ENCODE assay signal across 10 cellular contexts in the genomic region with DNA sequence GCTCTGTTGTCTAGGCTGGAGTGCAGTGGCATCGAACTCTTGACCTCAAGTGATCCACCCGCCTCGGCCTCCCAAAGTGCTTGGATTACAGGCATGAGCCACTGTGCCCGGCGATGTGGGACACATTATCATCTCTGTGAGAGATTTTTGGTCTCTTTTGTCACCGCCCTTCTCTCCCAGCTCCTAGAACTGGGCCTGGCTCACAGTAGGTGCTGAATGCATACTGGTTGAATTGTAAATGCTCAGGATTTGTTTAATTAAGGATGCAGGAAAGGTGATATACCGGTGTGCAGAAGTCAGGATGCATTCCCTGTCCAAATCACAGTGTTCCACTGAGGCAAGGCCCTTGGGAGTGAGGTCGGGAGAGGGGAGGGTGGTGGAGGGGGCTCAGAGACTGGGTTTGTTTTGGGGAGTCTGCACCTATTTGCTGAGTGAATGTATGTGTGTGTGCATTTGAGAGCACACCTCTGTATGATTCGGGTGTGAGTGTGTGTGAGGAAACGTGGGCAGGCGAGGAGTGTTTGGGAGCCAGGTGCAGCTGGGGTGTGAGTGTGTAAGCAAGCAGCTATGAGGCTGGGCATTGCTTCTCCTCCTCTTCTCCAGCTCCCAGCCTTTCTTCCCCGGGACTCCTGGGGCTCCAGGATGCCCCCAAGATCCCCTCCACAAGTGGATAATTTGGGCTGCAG. TPM values are rescaled to one million over a fixed set of nuclear protein-coding genes. Genes with fewer than 3 reads are reported as not detected.
DNase-seq lines count a peak whose midpoint lies in the region; FAIRE-seq and TF ChIP-seq lines count a peak whose summit lies in the region.
"Had no signal": no experiment of that assay in that cellular context is flagged by ENCODE, and none has a peak within 500 bp of the region (broad histone marks: within the 10 kb centered on the region; RNA-seq: fewer than 3 reads in every experiment).

No MANE protein-coding gene starts in this region.

- H3K79me1 ChIP-seq in H9 (ENCODE audit: insufficient read depth, low read depth, low read length, poor library complexity, severe bottlenecking) (peaks cover 4% of the 10 kb centered on the region), mesendoderm (ENCODE audit: low read length) (peaks cover 9% of the 10 kb centered on the region)

- CTCF ChIA-PET in AG04449 (lab: Yijun Ruan, JAX), result interaction anchor here (0.9 to 8.8 kb wide), 4 partner anchors 18 to 63 kb away, joined by 5 to 71 read pairs (median 26); no protein-coding TSS in a partner anchor

- H3K4me2 ChIP-seq in H9 (ENCODE audit: insufficient read depth, insufficient read length, low read length) (peak overlapping the region; percentile 59), astrocyte (ENCODE audit: low read length) (peak overlapping the region; percentile 97), mesendoderm (ENCODE audit: low read length) (peak overlapping the region; percentile 51)

- H3K27ac ChIP-seq in H9 (ENCODE audit: insufficient read length, low read depth, low read length) (peak overlapping the region; percentile 66), astrocyte (ENCODE audit: low read depth, low read length) (no peak overlapping the region), mesendoderm (ENCODE audit: low read depth, low read length) (peak overlapping the region; percentile 96), sigmoid colon (no peak overlapping the region)

- H3K9ac ChIP-seq in H9 (ENCODE audit: extremely low read depth, insufficient read length, low read length) (peak overlapping the region; percentile 2), astrocyte (ENCODE audit: low read length) (peak overlapping the region; percentile 95), mesendoderm (ENCODE audit: low read length) (peak overlapping the region; percentile 66)

- no peak overlapping the region for H3K4ac ChIP-seq in H9 (ENCODE audit: low read depth, low read length)
- peak overlapping the region; percentile 72 for H3K4ac ChIP-seq in mesendoderm (ENCODE audit: low read depth, low read length)

- H2AK5ac ChIP-seq in H9 (ENCODE audit: insufficient read length, low read length), result no peak overlapping the region
- H2AK5ac ChIP-seq in mesendoderm (ENCODE audit: low read length), result peak overlapping the region; percentile 97

- H3K27ac Mint-ChIP-seq in H9 (peak overlapping the region; percentile 89 to 99 (median 99)), astrocyte (ENCODE audit: unreplicated experiment) (peak overlapping the region; percentile 87)

- peaks cover 10% of the 10 kb centered on the region; the same call in 1 of the 2 replicates for H3K79me2 ChIP-seq in H9 (ENCODE audit: insufficient read depth, low read length)
- H3K79me2 ChIP-seq in astrocyte (ENCODE audit: insufficient read depth, low read length), result peaks cover 71% of the 10 kb centered on the region
- peaks cover 25% of the 10 kb centered on the region for H3K79me2 ChIP-seq in mesendoderm (ENCODE audit: control insufficient read depth, insufficient read depth, low read length)

- H4K5ac ChIP-seq in H9 (ENCODE audit: insufficient read length, low read depth, low read length) (no peak overlapping the region), mesendoderm (ENCODE audit: low read length) (no peak overlapping the region)

- H4K8ac ChIP-seq in H9 (replicated peaks; ENCODE audit: insufficient read length, low read depth, low read length) (peak overlapping the region; percentile 12), mesendoderm (ENCODE audit: low read depth, low read length) (no peak overlapping the region)

- no CpG with 5 or more reads among the region's 12 CpGs for WGBS in H9 (ENCODE audit: extremely low coverage, insufficient read length, low lambda C conversion rate)
- no CpG with 5 or more reads among the region's 12 CpGs for WGBS in mesendoderm (ENCODE audit: extremely low coverage, insufficient coverage, low lambda C conversion rate)
- 57 to 82% methylated on average over 12 of the region's 12 CpGs for WGBS in sigmoid colon, 2 donors

- H2BK5ac ChIP-seq in H9 (ENCODE audit: insufficient read length, low read length) (no peak overlapping the region), mesendoderm (ENCODE audit: low read length) (peak overlapping the region; percentile 71)

- TF ChIP-seq CTCF in AG04449 (IDR thresholded peaks at IDR 0.05; ENCODE audit: insufficient read depth, low read length, missing control alignments), result no peak
- TF ChIP-seq CTCF in H9 (conservative IDR thresholded peaks at IDR 0.05), result no peak
- no peak for TF ChIP-seq CTCF in astrocyte (IDR thresholded peaks at IDR 0.05; ENCODE audit: insufficient read depth, low read depth, low read length)
- TF ChIP-seq CTCF in sigmoid colon (IDR thresholded peaks at IDR 0.05), result no peak

- no peak overlapping the region for H2BK12ac ChIP-seq in H9 (ENCODE audit: insufficient read length, low read depth, low read length)

- intact Hi-C loops in sigmoid colon (cut with DNase I), result no loop called here

- peaks cover 14% of the 10 kb centered on the region for H3K36me3 ChIP-seq in astrocyte (ENCODE audit: insufficient read depth, low read length)
- peaks cover 16% of the 10 kb centered on the region for H3K36me3 ChIP-seq in mesendoderm (ENCODE audit: control insufficient read depth, insufficient read depth, low read length)
- no peaks in the 10 kb centered on the region for H3K36me3 ChIP-seq in sigmoid colon

- POLR2A ChIA-PET in AG04449 (lab: Yijun Ruan, JAX), result interaction anchor here (1.3 kb wide), 1 partner anchor 8 kb away, joined by 4 read pairs; no protein-coding TSS in a partner anchor

- H2BK20ac ChIP-seq in H9 (ENCODE audit: low read depth, low read length, poor library complexity, severe bottlenecking), result no peak overlapping the region

- H3K18ac ChIP-seq in H9 (ENCODE audit: insufficient read length, low read depth, low read length) (peak overlapping the region; percentile 84), mesendoderm (ENCODE audit: low read length) (peak overlapping the region; percentile 73)

- DNase-seq in AG04449 (ENCODE audit: low read depth, low spot score), result no peak
- DNase-seq in H9, result peak; percentile 68
- DNase-seq in astrocyte (ENCODE audit: low read depth), result no peak
- peak; percentile 74 for DNase-seq in mesendoderm
- DNase-seq in stimulated activated CD4-positive, alpha-beta T cell treated with anti-CD3 and anti-CD28 coated beads, Interleukin-2, amount 100 ng/mL, for 48 hours, result no peak
- DNase-seq in sigmoid colon, result no peak
- DNase-seq in Ammon's horn (ENCODE audit: low spot score), result no peak
- DNase-seq in COLO829 (ENCODE audit: low spot score), result no peak
- DNase-seq: NCI-H1694 treated with DMSO at 0.1 percent for 48 hours, retina had no signal

- no peak for TF ChIP-seq EP300 in sigmoid colon (IDR thresholded peaks at IDR 0.05)

- H3K4me3 Mint-ChIP-seq in H9, result peak overlapping the region; percentile 91 to 96
- H3K4me3 Mint-ChIP-seq in astrocyte (ENCODE audit: unreplicated experiment), result peak overlapping the region; percentile 90

- H3K27me3 ChIP-seq in H9 (ENCODE audit: insufficient read depth, low read length), result no peaks in the 10 kb centered on the region
- no peaks in the 10 kb centered on the region for H3K27me3 ChIP-seq in astrocyte (ENCODE audit: insufficient read depth, low read length)
- no peaks in the 10 kb centered on the region for H3K27me3 ChIP-seq in mesendoderm (ENCODE audit: insufficient read depth, low read length, poor library complexity)
- H3K27me3 ChIP-seq in sigmoid colon, result peaks cover 6 to 19% (median 12%) of the 10 kb centered on the region in 3 donors

- H3K4me3 ChIP-seq in AG04449 (ENCODE audit: low read depth, low read length), result peak overlapping the region; percentile 78
- peak overlapping the region; percentile 97 for H3K4me3 ChIP-seq in astrocyte (ENCODE audit: insufficient read depth, low read depth, low read length)
- H3K4me3 ChIP-seq in mesendoderm (ENCODE audit: low read length), result no peak overlapping the region
- H3K4me3 ChIP-seq in sigmoid colon, result no peak overlapping the region

- no peak overlapping the region for H2BK120ac ChIP-seq in H9 (ENCODE audit: low read depth, low read length, poor library complexity, severe bottlenecking)
- H2BK120ac ChIP-seq in mesendoderm (ENCODE audit: low read depth, low read length), result peak overlapping the region; percentile 62

- H2BK15ac ChIP-seq in H9 (ENCODE audit: low read depth, low read length) (no peak overlapping the region), mesendoderm (replicated peaks; ENCODE audit: low read depth) (no peak overlapping the region)

- H4K91ac ChIP-seq in H9 (ENCODE audit: insufficient read length, low read depth, low read length), result no peak overlapping the region

- H3K4me1 ChIP-seq in H9 (ENCODE audit: insufficient read depth, low read length), result peaks cover 22% of the 10 kb centered on the region
- peaks cover 53% of the 10 kb centered on the region for H3K4me1 ChIP-seq in astrocyte (ENCODE audit: insufficient read depth, low read length)
- peaks cover 39% of the 10 kb centered on the region for H3K4me1 ChIP-seq in mesendoderm (ENCODE audit: control insufficient read depth, low read depth, low read length)
- H3K4me1 ChIP-seq in sigmoid colon, result peaks cover 0 to 11% (median 9%) of the 10 kb centered on the region in 4 donors

- peaks cover 14% of the 10 kb centered on the region for H3K23me2 ChIP-seq in H9 (ENCODE audit: insufficient read length, low read depth, low read length, poor library complexity, severe bottlenecking)

- H3K56ac ChIP-seq in H9 (ENCODE audit: insufficient read length, low read depth, low read length) (no peak overlapping the region), mesendoderm (ENCODE audit: low read length) (peak overlapping the region; percentile 97)

- H3K9me3 ChIP-seq in H9 (ENCODE audit: control insufficient read depth, low read depth, low read length) (no peaks in the 10 kb centered on the region), astrocyte (ENCODE audit: insufficient read depth, low read depth, low read length) (no peaks in the 10 kb centered on the region), sigmoid colon (no peaks in the 10 kb centered on the region)

- TF ChIP-seq POLR2A in sigmoid colon (IDR thresholded peaks at IDR 0.05), result no peak

- H3K23ac ChIP-seq in H9 (ENCODE audit: insufficient read length, low read depth, low read length) (no peak overlapping the region), mesendoderm (ENCODE audit: low read length) (peak overlapping the region; percentile 96)

- no peak overlapping the region for H2AFZ ChIP-seq in H9 (ENCODE audit: low read length)
- H2AFZ ChIP-seq in astrocyte (ENCODE audit: low read depth, low read length), result no peak overlapping the region

- H4K20me1 ChIP-seq in H9 (ENCODE audit: control insufficient read depth, insufficient read depth, insufficient read length) (no peaks in the 10 kb centered on the region), astrocyte (ENCODE audit: insufficient read depth, low read length) (peaks cover 30% of the 10 kb centered on the region)

- H3T11ph ChIP-seq in H9 (ENCODE audit: low read length), result no peak overlapping the region

- no peak overlapping the region for H3K14ac ChIP-seq in H9 (ENCODE audit: insufficient read depth, low read length)

- FAIRE-seq in astrocyte (lab: Jason Lieb, UNC), result no peak

- H3K27me3 Mint-ChIP-seq in H9 (ENCODE audit: low read depth) (no peaks in the 10 kb centered on the region), astrocyte (ENCODE audit: low read depth, unreplicated experiment) (no peaks in the 10 kb centered on the region)

- peaks cover 68 to 78% of the 10 kb centered on the region in 2 experiments for H3K4me1 Mint-ChIP-seq in H9
- peaks cover 65% of the 10 kb centered on the region for H3K4me1 Mint-ChIP-seq in astrocyte (ENCODE audit: low read depth, unreplicated experiment)

- H3K9me3 Mint-ChIP-seq in H9, result no peaks in the 10 kb centered on the region; a peak in 1 of 5 replicates
- no peaks in the 10 kb centered on the region for H3K9me3 Mint-ChIP-seq in astrocyte (ENCODE audit: unreplicated experiment)

- H3K36me3 Mint-ChIP-seq in H9 (ENCODE audit: insufficient read depth in 1 of 3, low read depth in 3 of 3) (peaks cover 34 to 35% (median 35%) of the 10 kb centered on the region in 3 experiments; a peak in 6 of 7 replicates), astrocyte (ENCODE audit: low read depth, unreplicated experiment) (peaks cover 31% of the 10 kb centered on the region)

RNA-seq across cellular contexts. Expression of a gene that starts 1.0 kb away (rescaled TPM):
- total RNA-seq in H9 (2021) (245 and 263 TPM in 2 replicates), astrocyte (1,741 and 1,989 TPM in 2 replicates), sigmoid colon (1 to 10 TPM; 1.5 to 3.9 (median 2.5) TPM)
- 373 TPM for polyA plus RNA-seq in mesendoderm (2013, experiment 1 of 2)
- 379 TPM for polyA plus RNA-seq in mesendoderm (2013, experiment 2 of 2)
- polyA plus RNA-seq in sigmoid colon, result 100 to 1,000 TPM; 596 to 847 (median 800) TPM

RNA-seq across cellular contexts. Expression of a gene that starts 43.0 kb away (rescaled TPM):
- total RNA-seq in H9 (2021), result 244 and 247 TPM in 2 replicates
- total RNA-seq in astrocyte, result 2,321 and 2,570 TPM in 2 replicates
- 450 TPM for polyA plus RNA-seq in mesendoderm (2013, experiment 1 of 2)
- 461 TPM for polyA plus RNA-seq in mesendoderm (2013, experiment 2 of 2)
- 10 to 100 TPM; 20.6 to 63.1 (median 35.5) TPM for total RNA-seq in sigmoid colon
- polyA plus RNA-seq in sigmoid colon, result 1,000 to 10,000 TPM; 3,181 to 3,526 (median 3,402) TPM

RNA-seq across cellular contexts. Expression of a gene that starts 58.4 kb away (rescaled TPM):
- total RNA-seq in H9 (2021) (713 and 723 TPM in 2 replicates), astrocyte (231 and 242 TPM in 2 replicates), sigmoid colon (100 to 1,000 TPM; 475 to 575 (median 524) TPM)
- 385 TPM for polyA plus RNA-seq in mesendoderm (2013, experiment 1 of 2)
- 407 TPM for polyA plus RNA-seq in mesendoderm (2013, experiment 2 of 2)
- 100 to 1,000 TPM; 136 to 233 (median 218) TPM for polyA plus RNA-seq in sigmoid colon

Comparison
In these comparisons a context has a peak if more than half of its experiments do, and no peak if none do; other contexts are left out.
1. DNase-seq: peak in H9 (single experiment) and mesendoderm (single experiment); none in AG04449 (single experiment), astrocyte (single experiment), stimulated activated CD4-positive, alpha-beta T cell treated with anti-CD3 and anti-CD28 coated beads, Interleukin-2, amount 100 ng/mL, for 48 hours (0 of 2), sigmoid colon (single experiment), Ammon's horn (single experiment) and COLO829 (single experiment).
2. H3K4me3 ChIP-seq: peak in AG04449 (single experiment) and astrocyte (single experiment); none in mesendoderm (single experiment) and sigmoid colon (0 of 4).
3. H3K27ac ChIP-seq: peak in H9 (single experiment) and mesendoderm (single experiment); none in astrocyte (single experiment) and sigmoid colon (0 of 4).
4. H3K9ac ChIP-seq: peak in every context shown above with its lines; median percentile 95 in astrocyte; 66 in mesendoderm; 2 in H9.
5. RNA of a gene that starts 1.0 kb away (total RNA-seq): 1,741 to 1,989 TPM in astrocyte and 245 to 263 TPM in H9; 1.5 to 3.9 TPM in sigmoid colon; every median in the first group is over 10 times any median in the second.
6. Peak in every context shown above with its lines, with median percentiles within 50 percentile points of each other: H3K4me2 ChIP-seq.